In the genomic region with DNA sequence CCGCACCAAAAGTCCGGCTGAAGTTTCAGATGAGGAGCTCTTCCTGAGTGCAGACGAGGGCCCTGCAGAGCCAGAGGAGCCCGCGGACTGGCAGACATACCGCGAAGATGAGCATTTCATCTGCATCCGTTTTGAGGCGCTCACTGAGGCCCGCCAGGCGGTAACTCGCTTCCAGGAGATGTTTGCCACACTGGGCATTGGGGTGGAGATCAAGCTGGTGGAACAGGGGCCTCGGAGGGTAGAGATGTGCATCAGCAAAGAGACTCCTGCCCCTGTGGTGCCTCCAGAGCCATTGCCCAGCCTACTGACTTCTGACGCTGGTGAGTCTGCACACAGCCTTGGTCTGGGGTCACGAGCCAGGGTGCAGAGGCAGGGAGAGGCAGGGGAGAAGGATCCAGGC, we compare ENCODE assay signal across 22 cellular contexts.
"Had no signal": no experiment of that assay in that cellular context is flagged by ENCODE, and none has a peak within 500 bp of the region (broad histone marks: within the 10 kb centered on the region; RNA-seq: fewer than 3 reads in every experiment).

No MANE protein-coding gene starts in this region.

- H3K36me3 ChIP-seq: ovary, uterus had no signal

- DNase-seq: effector memory CD8-positive, alpha-beta T cell; gastrocnemius medialis; hypothalamus; kidney glomerular epithelial cell; left lung; mesendoderm; sigmoid colon; stimulated activated CD4-positive, alpha-beta T cell treated with anti-CD3 and anti-CD28 coated beads, Interleukin-12 subunit alpha, Interleukin-12 subunit beta, amount 100 ng/mL, for 4 hours; stimulated activated CD4-positive, alpha-beta T cell treated with anti-CD3 and anti-CD28 coated beads, Interleukin-2, amount 100 ng/mL, for 48 hours; stimulated activated naive CD4-positive, alpha-beta T cell treated with Interleukin-2 at 50 U/mL for 16 hours; thyroid gland had no signal

- H3K9me3 ChIP-seq: gastrocnemius medialis, ovary, thyroid gland had no signal

- H3K27me3 ChIP-seq: esophagus muscularis mucosa, gastrocnemius medialis, heart right ventricle, left lung, ovary, right atrium auricular region, sigmoid colon, suprapubic skin, thyroid gland, upper lobe of left lung, uterus had no signal

- H3K4me3 ChIP-seq: esophagus muscularis mucosa, gastrocnemius medialis, heart right ventricle, left lung, mucosa of descending colon, ovary, right atrium auricular region, sigmoid colon, skin epidermis, suprapubic skin, thyroid gland, upper lobe of left lung, uterus had no signal

- ATAC-seq: effector memory CD8-positive, alpha-beta T cell; gastrocnemius medialis; heart right ventricle; left lung; mucosa of descending colon; naive thymus-derived CD8-positive, alpha-beta T cell had no signal

- H3K4me1 ChIP-seq: esophagus muscularis mucosa, left lung, sigmoid colon, suprapubic skin, thyroid gland, upper lobe of left lung, uterus had no signal

- H3K27ac ChIP-seq: epithelial cell of prostate, esophagus muscularis mucosa, heart right ventricle, left lung, ovary, right atrium auricular region, sigmoid colon, skin epidermis, suprapubic skin, thyroid gland, upper lobe of left lung, uterus had no signal
